In the genomic region with DNA sequence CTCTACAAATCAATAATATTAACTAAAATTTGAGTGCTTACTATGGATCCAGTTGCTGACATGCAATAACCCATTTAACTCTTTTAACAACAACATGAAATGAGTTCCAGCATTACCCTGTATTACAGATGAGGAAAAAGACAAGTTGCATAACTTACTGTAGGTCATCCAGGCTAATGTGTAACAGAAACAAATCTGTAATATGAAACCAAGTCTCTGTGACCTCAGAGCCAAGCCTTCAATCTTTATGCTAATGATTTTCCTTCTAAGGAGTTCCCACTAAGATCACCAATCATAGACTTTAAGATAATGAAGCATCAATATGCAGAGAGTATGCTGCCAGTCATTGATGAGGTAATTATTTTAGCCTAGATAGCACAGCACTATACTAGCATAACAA, we compare ENCODE assay signal across 10 cellular contexts. TPM values are rescaled to one million over a fixed set of nuclear protein-coding genes. Genes with fewer than 3 reads are reported as not detected.
A peak's percentile ranks its signal among the peaks of the same experiment; 100 is the strongest.
DNase-seq lines count a peak whose midpoint lies in the region; ATAC-seq and TF ChIP-seq lines count a peak whose summit lies in the region.
"Had no signal": no experiment of that assay in that cellular context is flagged by ENCODE, and none has a peak within 500 bp of the region (broad histone marks: within the 10 kb centered on the region; RNA-seq: fewer than 3 reads in every experiment).

No MANE protein-coding gene starts in this region.

- CTCF ChIA-PET in activated CD4-positive, alpha-beta T cell treated with anti-CD3 and anti-CD28 coated beads, Interleukin-2, amount 10 ng/mL, durations not matched to agents 7 days and 5 days (lab: Charles Lee) = no interaction called here

- ATAC-seq in GM18858 (IDR thresholded peaks at IDR 0.05; ENCODE audit: unreplicated experiment) = peak; percentile 58
- ATAC-seq in HG02588 (IDR thresholded peaks at IDR 0.05; ENCODE audit: unreplicated experiment) = peak; percentile 54
- no peak for ATAC-seq in HG03025 (IDR thresholded peaks at IDR 0.05; ENCODE audit: low FRiP score, unreplicated experiment)

- peak; percentile 35 for DNase-seq in RKO (ENCODE audit: low spot score)
- DNase-seq in kidney epithelial cell (ENCODE audit: low read depth) = peak; percentile 32
- no peak for DNase-seq in NCI-H2227 (lab: John Stamatoyannopoulos, UW; ENCODE audit: unreplicated experiment)
- DNase-seq in H7 = no peak
- DNase-seq in activated CD4-positive, alpha-beta T cell treated with anti-CD3 and anti-CD28 coated beads, Interleukin-2, amount 10 ng/mL, durations not matched to agents 7 days and 5 days = no peak
- DNase-seq: left ventricle myocardium inferior, NCI-H82 had no signal

- H3K4me3 ChIP-seq in kidney epithelial cell (ENCODE audit: low read depth, low read length) (no peak overlapping the region), H7 (ENCODE audit: insufficient read depth, low read depth, low read length) (no peak overlapping the region)
- H3K4me3 ChIP-seq: left ventricle myocardium inferior had no signal

- H3K36me3 ChIP-seq in kidney epithelial cell (ENCODE audit: control insufficient read depth, insufficient read depth, low read length) (no peaks in the 10 kb centered on the region), H7 (replicated peaks; ENCODE audit: control insufficient read depth, insufficient read depth, low read length) (no peaks in the 10 kb centered on the region)
- H3K36me3 ChIP-seq: left ventricle myocardium inferior had no signal

- no peaks in the 10 kb centered on the region for H3K27me3 Mint-ChIP-seq in activated CD4-positive, alpha-beta T cell treated with anti-CD3 and anti-CD28 coated beads, Interleukin-2, amount 10 ng/mL, durations not matched to agents 7 days and 5 days

- TF ChIP-seq CTCF in kidney epithelial cell (IDR thresholded peaks at IDR 0.05; ENCODE audit: insufficient read depth, low read length, poor library complexity, severe bottlenecking) = no peak

- H3K4me3 Mint-ChIP-seq in activated CD4-positive, alpha-beta T cell treated with anti-CD3 and anti-CD28 coated beads, Interleukin-2, amount 10 ng/mL, durations not matched to agents 7 days and 5 days = no peak overlapping the region

- H3K9me3 Mint-ChIP-seq in activated CD4-positive, alpha-beta T cell treated with anti-CD3 and anti-CD28 coated beads, Interleukin-2, amount 10 ng/mL, durations not matched to agents 7 days and 5 days = no peaks in the 10 kb centered on the region

- POLR2A ChIA-PET in activated CD4-positive, alpha-beta T cell treated with anti-CD3 and anti-CD28 coated beads, Interleukin-2, amount 10 ng/mL, durations not matched to agents 7 days and 5 days (lab: Charles Lee) = no interaction called here

- no peaks in the 10 kb centered on the region for H3K4me1 Mint-ChIP-seq in activated CD4-positive, alpha-beta T cell treated with anti-CD3 and anti-CD28 coated beads, Interleukin-2, amount 10 ng/mL, durations not matched to agents 7 days and 5 days

- H3K36me3 Mint-ChIP-seq in activated CD4-positive, alpha-beta T cell treated with anti-CD3 and anti-CD28 coated beads, Interleukin-2, amount 10 ng/mL, durations not matched to agents 7 days and 5 days (ENCODE audit: low read depth) = no peaks in the 10 kb centered on the region

- H3K27ac Mint-ChIP-seq in activated CD4-positive, alpha-beta T cell treated with anti-CD3 and anti-CD28 coated beads, Interleukin-2, amount 10 ng/mL, durations not matched to agents 7 days and 5 days = no peak overlapping the region

- H3K27me3 ChIP-seq in kidney epithelial cell (ENCODE audit: control insufficient read depth, insufficient read depth, low read length) (no peaks in the 10 kb centered on the region), H7 (ENCODE audit: control insufficient read depth, insufficient read depth, low read length) (no peaks in the 10 kb centered on the region)

RNA-seq across cellular contexts. Expression of a gene that starts 35.6 kb away (rescaled TPM):
- total RNA-seq in kidney epithelial cell = 6.4 and 8.8 TPM in 2 replicates
- total RNA-seq in H7 (2014; rRNA removed; shearing (Covaris generic)) = 16.0 and 22.8 TPM in 2 replicates
- 10 to 100 TPM; 28.3 to 38.5 TPM for total RNA-seq in activated CD4-positive, alpha-beta T cell treated with anti-CD3 and anti-CD28 coated beads, Interleukin-2, amount 10 ng/mL, durations not matched to agents 7 days and 5 days

Comparison
In these comparisons a context has a peak if more than half of its experiments do, and no peak if none do; other contexts are left out.
1. DNase-seq: peak in RKO (single experiment) and kidney epithelial cell (single experiment); none in NCI-H2227 (single experiment), H7 (single experiment) and activated CD4-positive, alpha-beta T cell treated with anti-CD3 and anti-CD28 coated beads, Interleukin-2, amount 10 ng/mL, durations not matched to agents 7 days and 5 days (single experiment).